1 cellular context compared by ENCODE assay signal in the genomic region with DNA sequence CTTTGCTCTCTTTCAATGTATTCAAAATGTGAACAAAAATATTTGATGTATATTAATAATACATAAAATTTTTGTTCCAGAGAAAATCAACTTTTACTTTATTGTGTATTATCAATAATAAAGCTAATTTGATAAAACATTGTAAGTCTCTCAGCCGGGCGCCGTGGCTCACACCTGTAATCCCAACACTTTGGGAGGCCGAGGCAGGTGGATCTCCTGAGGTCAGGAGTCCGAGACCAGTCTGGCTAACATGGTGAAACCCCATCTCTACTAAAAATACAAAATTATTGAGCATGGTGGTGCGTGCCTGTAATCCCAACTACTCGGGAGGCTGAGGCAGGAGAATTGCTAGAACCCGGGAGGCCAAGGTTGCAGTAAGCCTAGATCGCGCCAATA.
TF ChIP-seq lines count a peak whose summit lies in the region.

No MANE protein-coding gene starts in this region.

TF ChIP-seq in K562, 482 proteins besides CTCF, POLR2A, EP300 and RAD21:
- TF ChIP-seq, protein P1, sequence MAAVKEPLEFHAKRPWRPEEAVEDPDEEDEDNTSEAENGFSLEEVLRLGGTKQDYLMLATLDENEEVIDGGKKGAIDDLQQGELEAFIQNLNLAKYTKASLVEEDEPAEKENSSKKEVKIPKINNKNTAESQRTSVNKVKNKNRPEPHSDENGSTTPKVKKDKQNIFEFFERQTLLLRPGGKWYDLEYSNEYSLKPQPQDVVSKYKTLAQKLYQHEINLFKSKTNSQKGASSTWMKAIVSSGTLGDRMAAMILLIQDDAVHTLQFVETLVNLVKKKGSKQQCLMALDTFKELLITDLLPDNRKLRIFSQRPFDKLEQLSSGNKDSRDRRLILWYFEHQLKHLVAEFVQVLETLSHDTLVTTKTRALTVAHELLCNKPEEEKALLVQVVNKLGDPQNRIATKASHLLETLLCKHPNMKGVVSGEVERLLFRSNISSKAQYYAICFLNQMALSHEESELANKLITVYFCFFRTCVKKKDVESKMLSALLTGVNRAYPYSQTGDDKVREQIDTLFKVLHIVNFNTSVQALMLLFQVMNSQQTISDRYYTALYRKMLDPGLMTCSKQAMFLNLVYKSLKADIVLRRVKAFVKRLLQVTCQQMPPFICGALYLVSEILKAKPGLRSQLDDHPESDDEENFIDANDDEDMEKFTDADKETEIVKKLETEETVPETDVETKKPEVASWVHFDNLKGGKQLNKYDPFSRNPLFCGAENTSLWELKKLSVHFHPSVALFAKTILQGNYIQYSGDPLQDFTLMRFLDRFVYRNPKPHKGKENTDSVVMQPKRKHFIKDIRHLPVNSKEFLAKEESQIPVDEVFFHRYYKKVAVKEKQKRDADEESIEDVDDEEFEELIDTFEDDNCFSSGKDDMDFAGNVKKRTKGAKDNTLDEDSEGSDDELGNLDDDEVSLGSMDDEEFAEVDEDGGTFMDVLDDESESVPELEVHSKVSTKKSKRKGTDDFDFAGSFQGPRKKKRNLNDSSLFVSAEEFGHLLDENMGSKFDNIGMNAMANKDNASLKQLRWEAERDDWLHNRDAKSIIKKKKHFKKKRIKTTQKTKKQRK (IDR thresholded peaks at IDR 0.05; ENCODE audit: borderline replicate concordance, low read depth, low read length) = 0 out of 2 replicates have a peak, but pooled peaks have one; percentile 1
